In the genomic region with DNA sequence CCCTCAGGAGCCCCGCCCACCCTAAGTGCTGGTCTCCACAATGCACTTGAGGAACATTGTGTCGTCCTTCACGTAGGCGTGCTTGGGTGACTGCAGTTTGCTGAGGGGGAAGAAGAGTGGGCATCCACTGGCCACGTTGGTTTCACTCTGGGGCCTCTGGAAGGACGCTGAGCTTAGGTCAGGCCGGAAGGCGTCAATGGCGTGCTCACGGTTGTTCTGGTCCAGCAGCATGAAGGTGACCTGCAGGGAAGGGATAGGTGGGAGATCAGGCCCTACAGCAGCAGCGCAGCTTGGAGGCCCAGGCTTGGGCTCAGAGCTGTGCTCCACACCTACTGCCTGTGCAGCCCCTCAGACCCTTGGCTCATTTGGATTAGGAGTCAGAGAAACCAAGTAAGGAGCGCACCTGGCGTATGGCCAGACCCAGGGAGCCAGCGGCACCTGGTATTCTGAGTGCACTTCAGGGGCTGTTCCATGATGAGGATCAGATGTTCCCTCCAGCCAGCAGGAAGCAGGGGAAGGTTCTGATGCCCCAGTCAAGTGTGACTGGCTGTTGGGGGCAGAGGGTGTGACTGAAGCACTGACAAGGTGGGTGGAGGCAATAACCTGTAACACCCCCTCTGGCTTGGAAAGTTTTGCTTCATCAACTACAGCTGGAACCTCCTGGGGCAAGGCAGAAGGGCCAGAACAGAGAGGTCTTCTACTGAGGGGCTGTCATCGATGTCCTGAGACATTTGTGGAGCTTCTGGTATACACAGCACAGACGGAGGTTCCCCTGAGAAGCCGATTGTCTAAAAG, we compare ENCODE assay signal across 16 cellular contexts. TPM values are rescaled to one million over a fixed set of nuclear protein-coding genes. Genes with fewer than 3 reads are reported as not detected.
DNase-seq lines count a peak whose midpoint lies in the region; ATAC-seq, FAIRE-seq and TF ChIP-seq lines count a peak whose summit lies in the region.
"Had no signal": no experiment of that assay in that cellular context is flagged by ENCODE, and none has a peak within 500 bp of the region (broad histone marks: within the 10 kb centered on the region; RNA-seq: fewer than 3 reads in every experiment).

No MANE protein-coding gene starts in this region.

- H3K4me2 ChIP-seq in BLaER1 (peak overlapping the region; percentile 70), K562 (ENCODE audit: insufficient read depth, low read length) (no peak overlapping the region)

- TF ChIP-seq CTCF in K562 (IDR thresholded peaks at IDR 0.05 in 2 of 3, conservative IDR thresholded peaks at IDR 0.05 in 1 of 3; ENCODE audit: insufficient read depth in 2 of 3, low read depth in 1 of 3, low read length in 3 of 3), result no peak

- H3K36me3 ChIP-seq in BLaER1 (peaks cover 5% of the 10 kb centered on the region; the same call in 1 of the 2 replicates), K562 (ENCODE audit: control insufficient read depth, insufficient read depth, low read length) (no peaks in the 10 kb centered on the region)
- H3K36me3 ChIP-seq: prostate gland had no signal

- FAIRE-seq in K562 (lab: Jason Lieb, UNC), result no peak
- FAIRE-seq: D721Med, endometrium, GM18507, HTR-8/SVneo had no signal

- no peak for TF ChIP-seq EP300 in K562 (IDR thresholded peaks at IDR 0.05; ENCODE audit: low read length)

- H4K20me1 ChIP-seq in BLaER1, result no peaks in the 10 kb centered on the region
- H4K20me1 ChIP-seq in K562 (replicated peaks; ENCODE audit: control insufficient read depth, insufficient read depth, low read length), result no peaks in the 10 kb centered on the region

- H3K4me3 ChIP-seq in BLaER1 (no peak overlapping the region), K562 (no peak overlapping the region)
- H3K4me3 ChIP-seq: prostate gland, tibial nerve had no signal

- no peaks in the 10 kb centered on the region for H3K9me1 ChIP-seq in K562 (ENCODE audit: control insufficient read depth, insufficient read depth, low read length)

- POLR2A ChIA-PET in K562 (lab: Yijun Ruan, JAX), result interaction anchor here (0.7 to 22.9 kb wide), 7 partner anchors 9 to 61 kb away, joined by 3 to 464 read pairs (median 4); a partner anchor contains a TSS

- no peak overlapping the region for H3K9ac ChIP-seq in BLaER1
- H3K9ac ChIP-seq in K562 (ENCODE audit: insufficient read depth in 1 of 2, low read depth in 2 of 2, low read length in 2 of 2), result peak overlapping the region in 1 of 2 experiments; percentile 69; a peak in 2 of 4 replicates

- TF ChIP-seq RAD21 in K562 (CRISPR knock-in tag; conservative IDR thresholded peaks at IDR 0.05 in 1 of 2, IDR thresholded peaks at IDR 0.05 in 1 of 2), result no peak

- H3K27me3 ChIP-seq in BLaER1 (no peaks in the 10 kb centered on the region), K562 (ENCODE audit: control insufficient read depth in 2 of 2, insufficient read depth in 2 of 2, low read length in 2 of 2) (no peaks in the 10 kb centered on the region)
- H3K27me3 ChIP-seq: tibial nerve had no signal

- H3K9me3 ChIP-seq in BLaER1 (no peaks in the 10 kb centered on the region), K562 (replicated peaks; ENCODE audit: control insufficient read depth, insufficient read depth, low read depth, low read length) (no peaks in the 10 kb centered on the region)
- H3K9me3 ChIP-seq: prostate gland, tibial nerve had no signal

- no peaks in the 10 kb centered on the region for H3K79me2 ChIP-seq in K562 (ENCODE audit: control insufficient read depth, insufficient read depth, low read length)

- CTCF ChIA-PET in K562 (lab: Yijun Ruan, JAX; ENCODE audit: low intra/inter-chr PET ratio), result no interaction called here

- ATAC-seq in K562 (peak; percentile 33), HG03571 (IDR thresholded peaks at IDR 0.05; ENCODE audit: unreplicated experiment) (no peak), left ventricle myocardium superior (no peak), HG02981 (IDR thresholded peaks at IDR 0.05; ENCODE audit: unreplicated experiment) (no peak)

- peaks cover 72% of the 10 kb centered on the region for H3K4me1 ChIP-seq in BLaER1
- peaks cover 14 to 18% of the 10 kb centered on the region in 2 experiments; a peak in 4 of 5 replicates for H3K4me1 ChIP-seq in K562 (replicated peaks in 1 of 2; ENCODE audit: control insufficient read depth in 2 of 2, insufficient read depth in 2 of 2, low read length in 2 of 2)
- H3K4me1 ChIP-seq: prostate gland had no signal

- DNase-seq in DMS79 treated with DMSO at 0.1 percent for 48 hours (lab: John Stamatoyannopoulos, UW) (peak; percentile 94), NCI-H345 treated with DMSO at 0.1 percent for 48 hours (lab: John Stamatoyannopoulos, UW; ENCODE audit: unreplicated experiment) (peak; percentile 26), K562 (ENCODE audit: extremely low read depth in 1 of 4, low spot score in 3 of 4) (peak in 2 of 4 experiments; percentile 44 to 45), left ventricle myocardium superior (no peak), AG08395 (ENCODE audit: low spot score) (no peak)
- DNase-seq: hippocampal formation, Right ventricle myocardium superior had no signal

- intact Hi-C loops in K562 (cut with micrococcal nuclease), result no loop called here
- intact Hi-C loops in left ventricle myocardium superior (cut with micrococcal nuclease), result no loop called here

- BruUV-seq in K562 (replicated peaks; lab: Mats Ljungman, UMichigan), result no TSS peak

- 67% methylated on average over 17 of the region's 17 CpGs for WGBS in K562 (ENCODE audit: insufficient coverage, low coverage, missing lambda C conversion rate)

- in situ Hi-C loops in K562 (cut with MboI), result no loop called here

- H3K27ac ChIP-seq in BLaER1 (no peak overlapping the region), K562 (ENCODE audit: extremely low read depth, low read depth, low read length) (no peak overlapping the region)
- H3K27ac ChIP-seq: prostate gland had no signal

- peak overlapping the region; percentile 20 for H2AFZ ChIP-seq in K562 (ENCODE audit: low read depth, low read length)

- no peak for TF ChIP-seq POLR2A in K562 (conservative IDR thresholded peaks at IDR 0.05)

TF ChIP-seq in K562, 482 proteins besides CTCF, POLR2A, EP300 and RAD21 (continues in another document):
- TF ChIP-seq, protein P1, sequence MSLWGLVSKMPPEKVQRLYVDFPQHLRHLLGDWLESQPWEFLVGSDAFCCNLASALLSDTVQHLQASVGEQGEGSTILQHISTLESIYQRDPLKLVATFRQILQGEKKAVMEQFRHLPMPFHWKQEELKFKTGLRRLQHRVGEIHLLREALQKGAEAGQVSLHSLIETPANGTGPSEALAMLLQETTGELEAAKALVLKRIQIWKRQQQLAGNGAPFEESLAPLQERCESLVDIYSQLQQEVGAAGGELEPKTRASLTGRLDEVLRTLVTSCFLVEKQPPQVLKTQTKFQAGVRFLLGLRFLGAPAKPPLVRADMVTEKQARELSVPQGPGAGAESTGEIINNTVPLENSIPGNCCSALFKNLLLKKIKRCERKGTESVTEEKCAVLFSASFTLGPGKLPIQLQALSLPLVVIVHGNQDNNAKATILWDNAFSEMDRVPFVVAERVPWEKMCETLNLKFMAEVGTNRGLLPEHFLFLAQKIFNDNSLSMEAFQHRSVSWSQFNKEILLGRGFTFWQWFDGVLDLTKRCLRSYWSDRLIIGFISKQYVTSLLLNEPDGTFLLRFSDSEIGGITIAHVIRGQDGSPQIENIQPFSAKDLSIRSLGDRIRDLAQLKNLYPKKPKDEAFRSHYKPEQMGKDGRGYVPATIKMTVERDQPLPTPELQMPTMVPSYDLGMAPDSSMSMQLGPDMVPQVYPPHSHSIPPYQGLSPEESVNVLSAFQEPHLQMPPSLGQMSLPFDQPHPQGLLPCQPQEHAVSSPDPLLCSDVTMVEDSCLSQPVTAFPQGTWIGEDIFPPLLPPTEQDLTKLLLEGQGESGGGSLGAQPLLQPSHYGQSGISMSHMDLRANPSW (CRISPR knock-in tag; IDR thresholded peaks at IDR 0.05), result 0 out of 2 replicates have a peak, but pooled peaks have one; percentile 57

RNA-seq across cellular contexts. Expression of a gene that starts 21.4 kb away (rescaled TPM):
- 2.6 and 5.9 TPM in 2 replicates for total RNA-seq in K562 (2011; cell fraction: chromatin; rRNA removed; ENCODE audit: low replicate concordance)
- total RNA-seq in K562 (2011; cell fraction: nucleolus; rRNA removed), result 3.0 and 4.3 TPM in 2 replicates
- 2.1 and 2.3 TPM in 2 replicates for total RNA-seq in K562 (2011; cell fraction: nucleoplasm; rRNA removed)
- total RNA-seq in K562 (2014; rRNA removed), result not detected in 2 replicates
- total RNA-seq in K562 (2014; rRNA removed; fragmentation: Illumina TruSeq; extraction: Trizol), result 0.04 TPM in 1 of 2 replicates, not detected in the other
- total RNA-seq in K562 (2015; rRNA removed; fragmentation: Illumina TruSeq; extraction: Trizol), result 0.04 TPM in 1 of 2 replicates, not detected in the other
- total RNA-seq in K562 (2021), result 0.38 and 0.47 TPM in 2 replicates
- polyA plus RNA-seq in K562 (2011; rRNA removed), result 0.37 and 1.1 TPM in 2 replicates
- 0.29 and 1.3 TPM in 2 replicates for polyA plus RNA-seq in K562 (2011; cell fraction: cytosol; rRNA removed)
- 0.18 and 1.4 TPM in 2 replicates for polyA plus RNA-seq in K562 (2011; cell fraction: nucleus; rRNA removed)
- polyA plus RNA-seq in K562 (2012), result 0.13 and 0.18 TPM in 2 replicates
- polyA plus RNA-seq in K562 (2014; fragmentation: Illumina TruSeq; extraction: Trizol), result 0.06 and 0.12 TPM in 2 replicates
- under 1 TPM in 1 of 2 experiments, not detected in 1; 0.01 TPM for polyA plus RNA-seq in K562 (2014; fragmentation: Nextera tagmentation; extraction: Ambion mirVana)
- 0.01 and 0.03 TPM in 2 replicates for polyA plus RNA-seq in K562 (2014; rRNA removed)
- 1.3 and 3.1 TPM in 2 replicates for polyA minus RNA-seq in K562 (2011; rRNA and poly(A)+ RNA removed)
- 0.76 TPM in 1 of 2 replicates, not detected in the other for polyA minus RNA-seq in K562 (2011; cell fraction: cytosol; rRNA and poly(A)+ RNA removed)
- 0.89 and 2.3 TPM in 2 replicates for polyA minus RNA-seq in K562 (2011; cell fraction: nucleus; rRNA and poly(A)+ RNA removed)
- total RNA-seq in left ventricle myocardium superior, result 2.4 TPM

RNA-seq across cellular contexts. Expression of a gene that starts 28.2 kb away (rescaled TPM):
- 622 and 1,187 TPM in 2 replicates for total RNA-seq in K562 (2011; cell fraction: chromatin; rRNA removed; ENCODE audit: low replicate concordance)
- total RNA-seq in K562 (2011; cell fraction: nucleolus; rRNA removed), result 570 and 625 TPM in 2 replicates
- total RNA-seq in K562 (2011; cell fraction: nucleoplasm; rRNA removed), result 592 and 663 TPM in 2 replicates
- total RNA-seq in K562 (2014; rRNA removed) (255 and 312 TPM in 2 replicates), K562 (2014; rRNA removed; fragmentation: Illumina TruSeq; extraction: Trizol) (191 and 211 TPM in 2 replicates), K562 (2015; rRNA removed; fragmentation: Illumina TruSeq; extraction: Trizol) (240 and 241 TPM in 2 replicates), K562 (2021) (372 and 373 TPM in 2 replicates), left ventricle myocardium superior (9.5 TPM)
- polyA plus RNA-seq in K562 (2011; rRNA removed) (403 and 414 TPM in 2 replicates), K562 (2014; fragmentation: Illumina TruSeq; extraction: Trizol) (292 and 365 TPM in 2 replicates), K562 (2014; fragmentation: Nextera tagmentation; extraction: Ambion mirVana) (100 to 1,000 TPM in 1 of 2 experiments, 10 to 100 TPM in 1; 95.8 to 140 TPM), K562 (2014; rRNA removed) (312 TPM in 2 replicates)
- polyA plus RNA-seq in K562 (2011; cell fraction: cytosol; rRNA removed), result 475 and 721 TPM in 2 replicates
- polyA plus RNA-seq in K562 (2011; cell fraction: nucleus; rRNA removed), result 1,109 and 1,436 TPM in 2 replicates
- polyA plus RNA-seq in K562 (2012), result 275 and 342 TPM in 2 replicates
- polyA minus RNA-seq in K562 (2011; rRNA and poly(A)+ RNA removed), result 333 and 440 TPM in 2 replicates
- 286 and 300 TPM in 2 replicates for polyA minus RNA-seq in K562 (2011; cell fraction: cytosol; rRNA and poly(A)+ RNA removed)
- polyA minus RNA-seq in K562 (2011; cell fraction: nucleus; rRNA and poly(A)+ RNA removed), result 297 and 330 TPM in 2 replicates

Comparison
In these comparisons a context has a peak if more than half of its experiments do, and no peak if none do; other contexts are left out.
1. DNase-seq: peak in DMS79 treated with DMSO at 0.1 percent for 48 hours (single experiment) and NCI-H345 treated with DMSO at 0.1 percent for 48 hours (single experiment); none in left ventricle myocardium superior (single experiment) and AG08395 (single experiment).
2. RNA of a gene that starts 28.2 kb away (total RNA-seq): 191 to 1,187 TPM in K562; 9.5 TPM in left ventricle myocardium superior (single experiment); every median in the first group is over 10 times any median in the second.